16 cellular contexts compared by ENCODE assay signal in genomic region chr4:160745126-160745525, GRCh38.
DNase-seq lines count a peak whose midpoint lies in the region; FAIRE-seq and TF ChIP-seq lines count a peak whose summit lies in the region.
"Had no signal": no experiment of that assay in that cellular context is flagged by ENCODE, and none has a peak within 500 bp of the region (broad histone marks: within the 10 kb centered on the region; RNA-seq: fewer than 3 reads in every experiment).

No MANE protein-coding gene starts in this region.

- TF ChIP-seq CTCF in bronchial epithelial cell (IDR thresholded peaks at IDR 0.05; ENCODE audit: insufficient read depth, low read length, severe bottlenecking) (no peak), kidney epithelial cell (IDR thresholded peaks at IDR 0.05; ENCODE audit: insufficient read depth, low read length, poor library complexity, severe bottlenecking) (no peak), retinal pigment epithelial cell (conservative IDR thresholded peaks at IDR 0.05; ENCODE audit: low read depth, low read length) (no peak), GM10266 (IDR thresholded peaks at IDR 0.05; ENCODE audit: control insufficient read depth, insufficient read depth, low read depth, missing control alignments) (no peak)

- H3K27me3 ChIP-seq in bronchial epithelial cell (ENCODE audit: control insufficient read depth, insufficient read depth, low read length): no peaks in the 10 kb centered on the region
- H3K27me3 ChIP-seq in kidney epithelial cell (ENCODE audit: control insufficient read depth, insufficient read depth, low read length): no peaks in the 10 kb centered on the region
- H3K27me3 ChIP-seq: BE2C had no signal

- FAIRE-seq in HTR-8/SVneo (lab: Jason Lieb, UNC) (no peak), bronchial epithelial cell (lab: Jason Lieb, UNC) (no peak)
- FAIRE-seq: A549, D721Med, GM12878, GM18507 had no signal

- H3K4me3 ChIP-seq in bronchial epithelial cell (ENCODE audit: low read depth, low read length): no peak overlapping the region
- no peak overlapping the region for H3K4me3 ChIP-seq in kidney epithelial cell (ENCODE audit: low read depth, low read length)
- no peak overlapping the region for H3K4me3 ChIP-seq in retinal pigment epithelial cell (ENCODE audit: low read length)
- H3K4me3 ChIP-seq: A549, GM12878 had no signal

- H3K36me3 ChIP-seq in bronchial epithelial cell (ENCODE audit: control insufficient read depth, insufficient read depth, low read length) (no peaks in the 10 kb centered on the region), kidney epithelial cell (ENCODE audit: control insufficient read depth, insufficient read depth, low read length) (no peaks in the 10 kb centered on the region)
- H3K36me3 ChIP-seq: BE2C had no signal

- DNase-seq in HTR-8/SVneo (ENCODE audit: insufficient read length, low spot score) (peak; percentile 0), bronchial epithelial cell (ENCODE audit: low read depth) (peak; percentile 2), kidney epithelial cell (ENCODE audit: low read depth) (peak; percentile 34), retinal pigment epithelial cell (ENCODE audit: low read depth) (peak; percentile 8), NCI-H146 (lab: John Stamatoyannopoulos, UW) (no peak), T-helper 2 cell (no peak), GM10266 (ENCODE audit: extremely low spot score) (no peak)
- DNase-seq: BE2C; CD4-positive, alpha-beta memory T cell; DMS153; HCEC 1CT; HFFc6 had no signal

Comparison
In these comparisons a context has a peak if more than half of its experiments do, and no peak if none do; other contexts are left out.
1. DNase-seq: peak in HTR-8/SVneo (single experiment), bronchial epithelial cell (single experiment), kidney epithelial cell (single experiment) and retinal pigment epithelial cell (single experiment); none in NCI-H146 (single experiment), T-helper 2 cell (0 of 5) and GM10266 (single experiment).